In the genomic region with DNA sequence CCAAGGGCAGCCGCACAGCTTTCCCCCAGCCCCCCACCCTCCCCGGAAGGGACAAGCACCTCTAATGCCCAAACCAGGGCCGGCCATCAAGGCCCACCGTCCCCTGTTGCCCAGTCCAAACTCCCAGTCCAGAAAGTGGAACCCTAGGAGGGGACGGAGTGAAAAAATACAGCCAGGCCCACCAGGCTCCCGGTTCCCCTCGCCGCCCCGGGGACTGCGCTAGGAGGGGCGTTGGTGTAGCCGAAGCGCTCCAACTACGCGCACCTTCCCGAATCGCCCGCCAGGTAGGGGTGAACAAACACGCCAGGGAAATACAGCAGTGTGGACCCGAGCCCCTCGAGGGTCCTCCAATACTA, we compare ENCODE assay signal across 8 cellular contexts. TPM values are rescaled to one million over a fixed set of nuclear protein-coding genes. Genes with fewer than 3 reads are reported as not detected.
DNase-seq lines count a peak whose midpoint lies in the region; ATAC-seq and TF ChIP-seq lines count a peak whose summit lies in the region.

No MANE protein-coding gene starts in this region.

- H3K27ac ChIP-seq in stomach smooth muscle (ENCODE audit: low read length): no peak overlapping the region

- peaks cover 40% of the 10 kb centered on the region for H3K4me1 Mint-ChIP-seq in activated CD8-positive, alpha-beta T cell treated with anti-CD3 and anti-CD28 coated beads for 36 hours (ENCODE audit: low read depth)
- H3K4me1 Mint-ChIP-seq in immature natural killer cell: peaks cover 17 to 33% of the 10 kb centered on the region in 2 donors

- DNase-seq in NCI-H82 (lab: John Stamatoyannopoulos, UW): peak; percentile 47
- DNase-seq in NCI-H82 treated with DMSO at 0.1 percent for 48 hours (lab: John Stamatoyannopoulos, UW; ENCODE audit: unreplicated experiment): no peak
- DNase-seq in activated CD8-positive, alpha-beta T cell treated with anti-CD3 and anti-CD28 coated beads for 36 hours: no peak
- no peak for DNase-seq in immature natural killer cell
- DNase-seq in T-helper 9 cell: no peak
- no peak for DNase-seq in hypothalamus (lab: John Stamatoyannopoulos, UW)
- no peak for DNase-seq in anterior cingulate cortex (lab: John Stamatoyannopoulos, UW)

- no peak for TF ChIP-seq CTCF in activated CD8-positive, alpha-beta T cell treated with anti-CD3 and anti-CD28 coated beads for 36 hours (IDR thresholded peaks at IDR 0.05)

- peaks cover 48% of the 10 kb centered on the region for H3K4me1 ChIP-seq in stomach smooth muscle (ENCODE audit: control insufficient read depth, insufficient read depth, low read length)

- no peak for ATAC-seq in activated CD8-positive, alpha-beta T cell treated with anti-CD3 and anti-CD28 coated beads for 36 hours

- H3K9me3 Mint-ChIP-seq in activated CD8-positive, alpha-beta T cell treated with anti-CD3 and anti-CD28 coated beads for 36 hours: no peaks in the 10 kb centered on the region
- peaks cover 0 to 2% (median 0%) of the 10 kb centered on the region in 6 donors for H3K9me3 Mint-ChIP-seq in immature natural killer cell

- CTCF ChIA-PET in activated CD8-positive, alpha-beta T cell treated with anti-CD3 and anti-CD28 coated beads for 36 hours (lab: Charles Lee): no interaction called here

- no peaks in the 10 kb centered on the region for H3K27me3 Mint-ChIP-seq in activated CD8-positive, alpha-beta T cell treated with anti-CD3 and anti-CD28 coated beads for 36 hours
- peaks cover 9 to 28% (median 10%) of the 10 kb centered on the region in 3 donors for H3K27me3 Mint-ChIP-seq in immature natural killer cell (ENCODE audit: low read depth in 3 of 3)

- peak overlapping the region; percentile 95 for H3K4me3 Mint-ChIP-seq in activated CD8-positive, alpha-beta T cell treated with anti-CD3 and anti-CD28 coated beads for 36 hours
- peak overlapping the region; percentile 89 to 94 (median 91) for H3K4me3 Mint-ChIP-seq in immature natural killer cell

- no peaks in the 10 kb centered on the region for H3K36me3 ChIP-seq in stomach smooth muscle (ENCODE audit: control insufficient read depth in 2 of 2, insufficient read depth in 2 of 2, low read length in 2 of 2)

- peaks cover 2 to 24% of the 10 kb centered on the region in 2 donors for H3K27me3 ChIP-seq in stomach smooth muscle (ENCODE audit: control insufficient read depth in 1 of 2, insufficient read depth in 2 of 2, low read length in 2 of 2)

- POLR2A ChIA-PET in activated CD8-positive, alpha-beta T cell treated with anti-CD3 and anti-CD28 coated beads for 36 hours (lab: Charles Lee): no interaction called here

- peak overlapping the region; percentile 92 for H3K27ac Mint-ChIP-seq in activated CD8-positive, alpha-beta T cell treated with anti-CD3 and anti-CD28 coated beads for 36 hours
- peak overlapping the region; percentile 83 to 96 (median 88) for H3K27ac Mint-ChIP-seq in immature natural killer cell

- peak overlapping the region in 1 of 2 donors; percentile 19 for H3K9ac ChIP-seq in stomach smooth muscle (ENCODE audit: low read length in 2 of 2)

- peaks cover 11% of the 10 kb centered on the region for H3K36me3 Mint-ChIP-seq in activated CD8-positive, alpha-beta T cell treated with anti-CD3 and anti-CD28 coated beads for 36 hours (ENCODE audit: low read depth)
- no peaks in the 10 kb centered on the region for H3K36me3 Mint-ChIP-seq in immature natural killer cell

- peak overlapping the region; percentile 40 to 76 for H3K4me3 ChIP-seq in stomach smooth muscle (ENCODE audit: low read length in 2 of 2)

- intact Hi-C loops in activated CD8-positive, alpha-beta T cell treated with anti-CD3 and anti-CD28 coated beads for 36 hours (cut with micrococcal nuclease): no loop called here

- H3K9me3 ChIP-seq in stomach smooth muscle (ENCODE audit: control insufficient read depth in 2 of 2, low read length in 2 of 2): no peaks in the 10 kb centered on the region

RNA-seq across cellular contexts. Expression of a gene that starts 1.3 kb away (rescaled TPM):
- total RNA-seq in activated CD8-positive, alpha-beta T cell treated with anti-CD3 and anti-CD28 coated beads for 36 hours: 10 to 100 TPM; 25.6 to 27.7 TPM
- under 1 TPM; 0.12 to 0.55 (median 0.49) TPM for polyA plus RNA-seq in immature natural killer cell

RNA-seq across cellular contexts. Expression of a gene that starts 13.8 kb away (rescaled TPM):
- total RNA-seq in activated CD8-positive, alpha-beta T cell treated with anti-CD3 and anti-CD28 coated beads for 36 hours: 10 to 100 TPM; 43.4 to 46.8 TPM
- polyA plus RNA-seq in immature natural killer cell: 10 to 100 TPM in 1 of 3 donors, 1 to 10 TPM in 1, under 1 TPM in 1; 0.63 to 13.0 (median 4.5) TPM

RNA-seq across cellular contexts. Expression of a gene that starts 23.2 kb away (rescaled TPM):
- 100 to 1,000 TPM; 112 to 113 TPM for total RNA-seq in activated CD8-positive, alpha-beta T cell treated with anti-CD3 and anti-CD28 coated beads for 36 hours
- 100 to 1,000 TPM; 652 to 783 (median 741) TPM for polyA plus RNA-seq in immature natural killer cell

RNA-seq across cellular contexts. Expression of a gene that starts 43.2 kb away (rescaled TPM):
- 1 to 10 TPM; 5.3 to 6.7 TPM for total RNA-seq in activated CD8-positive, alpha-beta T cell treated with anti-CD3 and anti-CD28 coated beads for 36 hours
- 10 to 100 TPM in 1 of 3 donors, 1 to 10 TPM in 2; 2.1 to 10.0 (median 4.3) TPM for polyA plus RNA-seq in immature natural killer cell

RNA-seq across cellular contexts. Expression of a gene that starts 43.2 kb away (rescaled TPM):
- 10 to 100 TPM; 23.1 to 25.1 TPM for total RNA-seq in activated CD8-positive, alpha-beta T cell treated with anti-CD3 and anti-CD28 coated beads for 36 hours
- polyA plus RNA-seq in immature natural killer cell: 10 to 100 TPM in 2 of 3 donors, 1 to 10 TPM in 1; 7.6 to 31.9 (median 22.6) TPM
